8 cellular contexts compared by ENCODE assay signal in the genomic region with DNA sequence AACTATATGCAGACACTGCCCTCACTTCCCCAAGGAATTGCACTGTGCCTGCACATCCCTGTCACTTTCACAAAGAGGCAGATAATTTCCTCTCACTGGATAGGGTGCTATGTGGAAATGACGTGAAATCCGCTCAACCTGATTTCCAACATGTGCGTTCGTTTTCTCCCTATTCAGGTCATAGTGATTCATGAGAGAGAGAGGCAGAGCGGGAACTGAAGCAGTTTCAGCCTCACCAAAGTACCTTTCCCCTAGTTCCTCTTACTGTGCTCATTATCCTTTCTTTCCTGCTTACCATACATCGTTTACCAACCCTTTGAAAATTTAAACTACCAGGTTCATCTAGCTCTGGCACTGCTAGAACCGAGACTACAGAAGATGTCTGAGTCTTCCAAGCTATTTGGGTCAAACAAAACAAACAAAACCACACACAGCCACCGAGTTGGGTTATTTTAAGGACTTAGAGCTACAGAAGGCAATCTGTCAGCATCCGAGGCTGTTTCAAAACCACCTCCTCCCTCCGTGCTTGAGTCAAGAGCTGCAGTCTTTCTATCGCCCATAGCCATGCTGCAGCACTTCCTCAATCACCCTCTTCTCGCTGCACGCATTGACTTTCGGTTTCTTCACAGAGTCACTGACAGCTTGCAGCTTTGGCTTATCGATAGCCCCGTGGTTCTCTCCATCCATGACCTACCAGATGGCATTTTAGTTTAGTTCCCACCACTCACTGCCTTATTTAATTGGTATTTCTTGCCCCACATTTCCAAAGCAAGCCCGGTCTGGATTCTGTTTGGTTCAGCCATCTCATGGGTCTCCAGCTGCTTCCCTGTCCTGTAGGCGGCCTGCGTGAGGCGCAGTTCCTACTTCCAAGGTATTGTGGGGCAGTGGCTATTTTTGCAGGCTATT.
DNase-seq lines count a peak whose midpoint lies in the region; ATAC-seq and TF ChIP-seq lines count a peak whose summit lies in the region.

No MANE protein-coding gene starts in this region.

- ATAC-seq in GM18873 (IDR thresholded peaks at IDR 0.05; ENCODE audit: low FRiP score, unreplicated experiment) (peak; percentile 96), HG03097 (IDR thresholded peaks at IDR 0.05; ENCODE audit: low FRiP score, unreplicated experiment) (peak; percentile 98), gastrocnemius medialis (no peak)

- H3K4me1 ChIP-seq in ACC112 (ENCODE audit: control insufficient read depth, insufficient read depth, low read length, unreplicated experiment): peaks cover 5% of the 10 kb centered on the region
- H3K4me1 ChIP-seq in gastrocnemius medialis: no peaks in the 10 kb centered on the region

- H3K36me3 ChIP-seq in ACC112 (ENCODE audit: insufficient read depth, low read length) (no peaks in the 10 kb centered on the region), gastrocnemius medialis (no peaks in the 10 kb centered on the region)

- in situ Hi-C loops in gastrocnemius medialis (cut with MboI; ENCODE audit: low sequenced_read_pairs in 4 of 4): no loop called here

- peak; percentile 43 for TF ChIP-seq CTCF in fibroblast of mammary gland (conservative IDR thresholded peaks at IDR 0.05; ENCODE audit: control insufficient read depth, insufficient read depth, low read depth, low read length)
- TF ChIP-seq CTCF in gastrocnemius medialis (IDR thresholded peaks at IDR 0.05 in 4 of 5, conservative IDR thresholded peaks at IDR 0.05 in 1 of 5): no peak

- intact Hi-C loops in gastrocnemius medialis (cut with DNase I; ENCODE audit: low total_unique reads): no loop called here

- no peaks in the 10 kb centered on the region for H3K79me2 ChIP-seq in ACC112 (ENCODE audit: control insufficient read depth, insufficient read depth, low read length, unreplicated experiment)

- peak; percentile 80 to 90 for DNase-seq in NCI-H524 (lab: John Stamatoyannopoulos, UW)
- peak; percentile 22 to 30 for DNase-seq in activated CD8-positive, alpha-beta memory T cell treated with anti-CD3 and anti-CD28 coated beads for 4 hours (ENCODE audit: low read depth in 2 of 2)
- DNase-seq in fibroblast of mammary gland (ENCODE audit: low read depth): peak; percentile 51
- peak in 1 of 2 donors; percentile 11 for DNase-seq in gastrocnemius medialis
- no peak for DNase-seq in ecto neural progenitor cell (ENCODE audit: low spot score)

- H3K27me3 ChIP-seq in ACC112 (ENCODE audit: insufficient read depth, low read length) (no peaks in the 10 kb centered on the region), gastrocnemius medialis (no peaks in the 10 kb centered on the region)

- peak overlapping the region; percentile 41 for H3K27ac ChIP-seq in ACC112 (ENCODE audit: low read depth, low read length)
- H3K27ac ChIP-seq in gastrocnemius medialis: no peak overlapping the region

- H3K4me3 ChIP-seq in ACC112 (ENCODE audit: low read depth, low read length): peak overlapping the region; percentile 81
- H3K4me3 ChIP-seq in fibroblast of mammary gland (ENCODE audit: control insufficient read depth, low read depth, low read length): peak overlapping the region; percentile 59
- peak overlapping the region in 3 of 4 donors; percentile 5 to 32 (median 30) for H3K4me3 ChIP-seq in gastrocnemius medialis

- no peaks in the 10 kb centered on the region for H3K9me3 ChIP-seq in gastrocnemius medialis

- H2AFZ ChIP-seq in ACC112 (ENCODE audit: low read length, unreplicated experiment): peak overlapping the region; percentile 89

- TF ChIP-seq POLR2A in gastrocnemius medialis (IDR thresholded peaks at IDR 0.05): no peak

Comparison
In these comparisons a context has a peak if more than half of its experiments do, and no peak if none do; other contexts are left out.
1. H3K4me3 ChIP-seq: peak in every context shown above with its lines; median percentile 81 in ACC112; 59 in fibroblast of mammary gland; 30 in gastrocnemius medialis.
2. ATAC-seq: peak in GM18873 (single experiment) and HG03097 (single experiment); none in gastrocnemius medialis (0 of 2).